In the genomic region with DNA sequence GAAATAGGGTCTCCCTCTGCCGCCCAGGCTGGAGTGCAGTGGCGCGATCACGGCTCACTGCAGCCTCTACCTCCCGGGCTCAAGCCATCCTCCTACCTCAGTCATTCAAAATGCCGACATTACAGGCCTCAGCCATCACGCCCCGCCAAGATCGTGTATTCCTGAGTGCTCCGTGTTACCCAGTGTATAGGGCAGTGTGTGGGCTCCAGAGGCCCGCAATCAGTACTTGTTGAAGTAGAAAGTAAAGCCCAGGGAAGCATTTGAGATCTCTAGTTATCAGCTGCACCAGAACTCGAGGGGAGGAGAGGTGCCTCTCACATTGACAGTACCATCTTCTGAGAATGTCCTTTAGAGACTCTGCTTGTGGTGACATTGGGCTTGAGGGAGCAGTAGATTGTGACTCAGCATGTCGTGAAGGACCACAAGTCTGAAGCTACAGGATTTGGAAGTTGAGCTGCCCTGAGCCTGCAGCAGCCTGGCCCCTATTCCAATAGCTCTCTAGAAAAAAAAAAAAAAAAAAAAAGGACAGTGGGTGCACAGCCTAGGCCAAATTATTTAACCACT, we compare ENCODE assay signal across 1 cellular context.
TF ChIP-seq lines count a peak whose summit lies in the region.

No MANE protein-coding gene starts in this region.

TF ChIP-seq in K562, 482 proteins besides CTCF, POLR2A, EP300 and RAD21 (continued from another document and continues in another):
- peak; percentile 20; the same call in 1 of the 2 replicates for TF ChIP-seq NFE2L1 (tag; IDR thresholded peaks at IDR 0.05; ENCODE audit: borderline replicate concordance, low read depth)
- TF ChIP-seq SMAD3 (CRISPR knock-in tag; conservative IDR thresholded peaks at IDR 0.05) = no peak
- TF ChIP-seq CCNT2 (IDR thresholded peaks at IDR 0.05; ENCODE audit: borderline replicate concordance, extremely low read depth, insufficient read length, low read depth, low read length) = peak; percentile 70
- TF ChIP-seq ZNF263 (CRISPR knock-in tag; IDR thresholded peaks at IDR 0.05; ENCODE audit: borderline replicate concordance) = 0 out of 2 replicates have a peak, but pooled peaks have one; percentile 12
- no peak for TF ChIP-seq PHF20 (IDR thresholded peaks at IDR 0.05; ENCODE audit: partially characterized antibody)
- TF ChIP-seq ARNT (IDR thresholded peaks at IDR 0.05) = peak in 1 of 2 experiments; percentile 35; a peak in 1 of 4 replicates
- TF ChIP-seq, protein P1, sequence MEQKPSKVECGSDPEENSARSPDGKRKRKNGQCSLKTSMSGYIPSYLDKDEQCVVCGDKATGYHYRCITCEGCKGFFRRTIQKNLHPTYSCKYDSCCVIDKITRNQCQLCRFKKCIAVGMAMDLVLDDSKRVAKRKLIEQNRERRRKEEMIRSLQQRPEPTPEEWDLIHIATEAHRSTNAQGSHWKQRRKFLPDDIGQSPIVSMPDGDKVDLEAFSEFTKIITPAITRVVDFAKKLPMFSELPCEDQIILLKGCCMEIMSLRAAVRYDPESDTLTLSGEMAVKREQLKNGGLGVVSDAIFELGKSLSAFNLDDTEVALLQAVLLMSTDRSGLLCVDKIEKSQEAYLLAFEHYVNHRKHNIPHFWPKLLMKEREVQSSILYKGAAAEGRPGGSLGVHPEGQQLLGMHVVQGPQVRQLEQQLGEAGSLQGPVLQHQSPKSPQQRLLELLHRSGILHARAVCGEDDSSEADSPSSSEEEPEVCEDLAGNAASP (IDR thresholded peaks at IDR 0.05) = no peak
- TF ChIP-seq ZBED1 (IDR thresholded peaks at IDR 0.05) = peak; percentile 93
- TF ChIP-seq MAFF (IDR thresholded peaks at IDR 0.05; ENCODE audit: low read length) = peak; percentile 90
- TF ChIP-seq HDAC2 (IDR thresholded peaks at IDR 0.05) = peak; percentile 95
- TF ChIP-seq, protein P2, sequence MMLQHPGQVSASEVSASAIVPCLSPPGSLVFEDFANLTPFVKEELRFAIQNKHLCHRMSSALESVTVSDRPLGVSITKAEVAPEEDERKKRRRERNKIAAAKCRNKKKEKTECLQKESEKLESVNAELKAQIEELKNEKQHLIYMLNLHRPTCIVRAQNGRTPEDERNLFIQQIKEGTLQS (IDR thresholded peaks at IDR 0.05) = peak; percentile 37; the same call in 1 of the 2 replicates
- TF ChIP-seq, protein P2 (CRISPR knock-in tag; conservative IDR thresholded peaks at IDR 0.05) = no peak
- peak; percentile 73 for TF ChIP-seq FOSL1 (tag; conservative IDR thresholded peaks at IDR 0.05)
- TF ChIP-seq, protein P3, sequence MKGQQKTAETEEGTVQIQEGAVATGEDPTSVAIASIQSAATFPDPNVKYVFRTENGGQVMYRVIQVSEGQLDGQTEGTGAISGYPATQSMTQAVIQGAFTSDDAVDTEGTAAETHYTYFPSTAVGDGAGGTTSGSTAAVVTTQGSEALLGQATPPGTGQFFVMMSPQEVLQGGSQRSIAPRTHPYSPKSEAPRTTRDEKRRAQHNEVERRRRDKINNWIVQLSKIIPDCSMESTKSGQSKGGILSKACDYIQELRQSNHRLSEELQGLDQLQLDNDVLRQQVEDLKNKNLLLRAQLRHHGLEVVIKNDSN (CRISPR knock-in tag; IDR thresholded peaks at IDR 0.05) = no peak
- TF ChIP-seq ZNF766 (CRISPR knock-in tag; conservative IDR thresholded peaks at IDR 0.05) = no peak
- TF ChIP-seq COPS2 (conservative IDR thresholded peaks at IDR 0.05) = no peak
- TF ChIP-seq TGIF2 (CRISPR knock-in tag; IDR thresholded peaks at IDR 0.05) = no peak
- TF ChIP-seq MCM3 (IDR thresholded peaks at IDR 0.05) = no peak
- TF ChIP-seq, protein P4, sequence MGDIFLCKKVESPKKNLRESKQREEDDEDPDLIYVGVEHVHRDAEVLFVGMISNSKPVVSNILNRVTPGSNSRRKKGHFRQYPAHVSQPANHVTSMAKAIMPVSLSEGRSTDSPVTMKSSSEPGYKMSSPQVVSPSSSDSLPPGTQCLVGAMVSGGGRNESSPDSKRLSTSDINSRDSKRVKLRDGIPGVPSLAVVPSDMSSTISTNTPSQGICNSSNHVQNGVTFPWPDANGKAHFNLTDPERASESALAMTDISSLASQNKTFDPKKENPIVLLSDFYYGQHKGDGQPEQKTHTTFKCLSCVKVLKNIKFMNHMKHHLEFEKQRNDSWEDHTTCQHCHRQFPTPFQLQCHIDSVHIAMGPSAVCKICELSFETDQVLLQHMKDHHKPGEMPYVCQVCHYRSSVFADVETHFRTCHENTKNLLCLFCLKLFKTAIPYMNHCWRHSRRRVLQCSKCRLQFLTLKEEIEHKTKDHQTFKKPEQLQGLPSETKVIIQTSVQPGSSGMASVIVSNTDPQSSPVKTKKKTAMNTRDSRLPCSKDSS (IDR thresholded peaks at IDR 0.05; ENCODE audit: low read depth, partially characterized antibody) = no peak
- no peak for TF ChIP-seq ZNF717 (CRISPR knock-in tag; IDR thresholded peaks at IDR 0.05)
- 0 out of 2 replicates have a peak, but pooled peaks have one; percentile 29 for TF ChIP-seq MBD2 (IDR thresholded peaks at IDR 0.05; ENCODE audit: borderline replicate concordance, low read depth)
- TF ChIP-seq, protein P5, sequence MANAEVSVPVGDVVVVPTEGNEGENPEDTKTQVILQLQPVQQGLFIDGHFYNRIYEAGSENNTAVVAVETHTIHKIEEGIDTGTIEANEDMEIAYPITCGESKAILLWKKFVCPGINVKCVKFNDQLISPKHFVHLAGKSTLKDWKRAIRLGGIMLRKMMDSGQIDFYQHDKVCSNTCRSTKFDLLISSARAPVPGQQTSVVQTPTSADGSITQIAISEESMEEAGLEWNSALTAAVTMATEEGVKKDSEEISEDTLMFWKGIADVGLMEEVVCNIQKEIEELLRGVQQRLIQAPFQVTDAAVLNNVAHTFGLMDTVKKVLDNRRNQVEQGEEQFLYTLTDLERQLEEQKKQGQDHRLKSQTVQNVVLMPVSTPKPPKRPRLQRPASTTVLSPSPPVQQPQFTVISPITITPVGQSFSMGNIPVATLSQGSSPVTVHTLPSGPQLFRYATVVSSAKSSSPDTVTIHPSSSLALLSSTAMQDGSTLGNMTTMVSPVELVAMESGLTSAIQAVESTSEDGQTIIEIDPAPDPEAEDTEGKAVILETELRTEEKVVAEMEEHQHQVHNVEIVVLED (CRISPR knock-in tag; IDR thresholded peaks at IDR 0.05) = 0 out of 2 replicates have a peak, but pooled peaks have one; percentile 13
- peak; percentile 87 for TF ChIP-seq KLF16 (IDR thresholded peaks at IDR 0.05)
- no peak for TF ChIP-seq KHSRP (IDR thresholded peaks at IDR 0.05)
- TF ChIP-seq NR1H2 (CRISPR knock-in tag; IDR thresholded peaks at IDR 0.05) = no peak
- no peak; the same call in 1 of the 2 replicates for TF ChIP-seq TRIM28 (IDR thresholded peaks at IDR 0.05)
- peak; percentile 95 for TF ChIP-seq TCF3 (CRISPR knock-in tag; IDR thresholded peaks at IDR 0.05)
- TF ChIP-seq ZNF75A (CRISPR knock-in tag; IDR thresholded peaks at IDR 0.05) = no peak
- TF ChIP-seq TBL1XR1 (IDR thresholded peaks at IDR 0.05; ENCODE audit: low read length in 2 of 2) = peak in 1 of 2 experiments; percentile 65; a peak in 2 of 4 replicates
- no peak for TF ChIP-seq MTA1 (IDR thresholded peaks at IDR 0.05; ENCODE audit: borderline replicate concordance)
- TF ChIP-seq, protein P6, sequence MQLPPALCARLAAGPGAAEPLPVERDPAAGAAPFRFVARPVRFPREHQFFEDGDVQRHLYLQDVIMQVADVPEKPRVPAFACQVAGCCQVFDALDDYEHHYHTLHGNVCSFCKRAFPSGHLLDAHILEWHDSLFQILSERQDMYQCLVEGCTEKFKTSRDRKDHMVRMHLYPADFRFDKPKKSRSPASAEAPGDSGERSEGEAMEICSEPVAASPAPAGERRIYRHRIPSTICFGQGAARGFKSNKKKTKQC (CRISPR knock-in tag; IDR thresholded peaks at IDR 0.05) = no peak
- no peak for TF ChIP-seq ZNF133 (CRISPR knock-in tag; IDR thresholded peaks at IDR 0.05)
- no peak for TF ChIP-seq XRCC3 (IDR thresholded peaks at IDR 0.05)
- TF ChIP-seq FOXM1 (IDR thresholded peaks at IDR 0.05; ENCODE audit: low read depth) = no peak
- no peak for TF ChIP-seq FOXM1 (CRISPR knock-in tag; IDR thresholded peaks at IDR 0.05; ENCODE audit: low read depth)
- peak; percentile 79 for TF ChIP-seq MTA2 (IDR thresholded peaks at IDR 0.05; ENCODE audit: low read depth)
- no peak for TF ChIP-seq ZNF431 (CRISPR knock-in tag; IDR thresholded peaks at IDR 0.05)
- no peak for TF ChIP-seq ZNF347 (CRISPR knock-in tag; IDR thresholded peaks at IDR 0.05; ENCODE audit: low read depth)
- TF ChIP-seq ZNF354B (CRISPR knock-in tag; IDR thresholded peaks at IDR 0.05) = no peak
- peak; percentile 50 for TF ChIP-seq TAF1 (IDR thresholded peaks at IDR 0.05; ENCODE audit: control insufficient read depth, extremely low read depth, insufficient read depth, low read length, severe bottlenecking)
- TF ChIP-seq ZNF696 (CRISPR knock-in tag; conservative IDR thresholded peaks at IDR 0.05) = no peak
- TF ChIP-seq, protein P7, sequence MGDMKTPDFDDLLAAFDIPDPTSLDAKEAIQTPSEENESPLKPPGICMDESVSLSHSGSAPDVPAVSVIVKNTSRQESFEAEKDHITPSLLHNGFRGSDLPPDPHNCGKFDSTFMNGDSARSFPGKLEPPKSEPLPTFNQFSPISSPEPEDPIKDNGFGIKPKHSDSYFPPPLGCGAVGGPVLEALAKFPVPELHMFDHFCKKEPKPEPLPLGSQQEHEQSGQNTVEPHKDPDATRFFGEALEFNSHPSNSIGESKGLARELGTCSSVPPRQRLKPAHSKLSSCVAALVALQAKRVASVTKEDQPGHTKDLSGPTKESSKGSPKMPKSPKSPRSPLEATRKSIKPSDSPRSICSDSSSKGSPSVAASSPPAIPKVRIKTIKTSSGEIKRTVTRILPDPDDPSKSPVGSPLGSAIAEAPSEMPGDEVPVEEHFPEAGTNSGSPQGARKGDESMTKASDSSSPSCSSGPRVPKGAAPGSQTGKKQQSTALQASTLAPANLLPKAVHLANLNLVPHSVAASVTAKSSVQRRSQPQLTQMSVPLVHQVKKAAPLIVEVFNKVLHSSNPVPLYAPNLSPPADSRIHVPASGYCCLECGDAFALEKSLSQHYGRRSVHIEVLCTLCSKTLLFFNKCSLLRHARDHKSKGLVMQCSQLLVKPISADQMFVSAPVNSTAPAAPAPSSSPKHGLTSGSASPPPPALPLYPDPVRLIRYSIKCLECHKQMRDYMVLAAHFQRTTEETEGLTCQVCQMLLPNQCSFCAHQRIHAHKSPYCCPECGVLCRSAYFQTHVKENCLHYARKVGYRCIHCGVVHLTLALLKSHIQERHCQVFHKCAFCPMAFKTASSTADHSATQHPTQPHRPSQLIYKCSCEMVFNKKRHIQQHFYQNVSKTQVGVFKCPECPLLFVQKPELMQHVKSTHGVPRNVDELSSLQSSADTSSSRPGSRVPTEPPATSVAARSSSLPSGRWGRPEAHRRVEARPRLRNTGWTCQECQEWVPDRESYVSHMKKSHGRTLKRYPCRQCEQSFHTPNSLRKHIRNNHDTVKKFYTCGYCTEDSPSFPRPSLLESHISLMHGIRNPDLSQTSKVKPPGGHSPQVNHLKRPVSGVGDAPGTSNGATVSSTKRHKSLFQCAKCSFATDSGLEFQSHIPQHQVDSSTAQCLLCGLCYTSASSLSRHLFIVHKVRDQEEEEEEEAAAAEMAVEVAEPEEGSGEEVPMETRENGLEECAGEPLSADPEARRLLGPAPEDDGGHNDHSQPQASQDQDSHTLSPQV (IDR thresholded peaks at IDR 0.05) = peak; percentile 53; the same call in 1 of the 2 replicates
- TF ChIP-seq ZNF253 (CRISPR knock-in tag; conservative IDR thresholded peaks at IDR 0.05) = no peak
- TF ChIP-seq TEAD1 (CRISPR knock-in tag; IDR thresholded peaks at IDR 0.05) = 0 out of 4 replicates have a peak, but pooled peaks of 1 of the 2 experiments have one; percentile 25
- TF ChIP-seq TAF9B (IDR thresholded peaks at IDR 0.05; ENCODE audit: partially characterized antibody) = peak; percentile 31
- TF ChIP-seq, protein P8, sequence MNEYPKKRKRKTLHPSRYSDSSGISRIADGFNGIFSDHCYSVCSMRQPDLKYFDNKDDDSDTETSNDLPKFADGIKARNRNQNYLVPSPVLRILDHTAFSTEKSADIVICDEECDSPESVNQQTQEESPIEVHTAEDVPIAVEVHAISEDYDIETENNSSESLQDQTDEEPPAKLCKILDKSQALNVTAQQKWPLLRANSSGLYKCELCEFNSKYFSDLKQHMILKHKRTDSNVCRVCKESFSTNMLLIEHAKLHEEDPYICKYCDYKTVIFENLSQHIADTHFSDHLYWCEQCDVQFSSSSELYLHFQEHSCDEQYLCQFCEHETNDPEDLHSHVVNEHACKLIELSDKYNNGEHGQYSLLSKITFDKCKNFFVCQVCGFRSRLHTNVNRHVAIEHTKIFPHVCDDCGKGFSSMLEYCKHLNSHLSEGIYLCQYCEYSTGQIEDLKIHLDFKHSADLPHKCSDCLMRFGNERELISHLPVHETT (CRISPR knock-in tag; conservative IDR thresholded peaks at IDR 0.05 in 1 of 2, IDR thresholded peaks at IDR 0.05 in 1 of 2) = 0 out of 4 replicates have a peak, but pooled peaks of 1 of the 2 experiments have one; percentile 27
- no peak for TF ChIP-seq NCOA2 (IDR thresholded peaks at IDR 0.05; ENCODE audit: partially characterized antibody in 2 of 2)
- peak; percentile 48 for TF ChIP-seq ATF7 (IDR thresholded peaks at IDR 0.05)
- 0 out of 4 replicates have a peak, but pooled peaks have one; percentile 19 to 24 for TF ChIP-seq NRF1 (conservative IDR thresholded peaks at IDR 0.05 in 1 of 2, IDR thresholded peaks at IDR 0.05 in 1 of 2)
- TF ChIP-seq, protein P9, sequence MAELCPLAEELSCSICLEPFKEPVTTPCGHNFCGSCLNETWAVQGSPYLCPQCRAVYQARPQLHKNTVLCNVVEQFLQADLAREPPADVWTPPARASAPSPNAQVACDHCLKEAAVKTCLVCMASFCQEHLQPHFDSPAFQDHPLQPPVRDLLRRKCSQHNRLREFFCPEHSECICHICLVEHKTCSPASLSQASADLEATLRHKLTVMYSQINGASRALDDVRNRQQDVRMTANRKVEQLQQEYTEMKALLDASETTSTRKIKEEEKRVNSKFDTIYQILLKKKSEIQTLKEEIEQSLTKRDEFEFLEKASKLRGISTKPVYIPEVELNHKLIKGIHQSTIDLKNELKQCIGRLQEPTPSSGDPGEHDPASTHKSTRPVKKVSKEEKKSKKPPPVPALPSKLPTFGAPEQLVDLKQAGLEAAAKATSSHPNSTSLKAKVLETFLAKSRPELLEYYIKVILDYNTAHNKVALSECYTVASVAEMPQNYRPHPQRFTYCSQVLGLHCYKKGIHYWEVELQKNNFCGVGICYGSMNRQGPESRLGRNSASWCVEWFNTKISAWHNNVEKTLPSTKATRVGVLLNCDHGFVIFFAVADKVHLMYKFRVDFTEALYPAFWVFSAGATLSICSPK (IDR thresholded peaks at IDR 0.05; ENCODE audit: borderline replicate concordance) = no peak
- TF ChIP-seq BRD4 (IDR thresholded peaks at IDR 0.05) = no peak
- no peak for TF ChIP-seq RHOXF2B (CRISPR knock-in tag; conservative IDR thresholded peaks at IDR 0.05)
- peak; percentile 99 for TF ChIP-seq NFE2 (IDR thresholded peaks at IDR 0.05; ENCODE audit: low read depth)
- no peak for TF ChIP-seq SMARCA5 (IDR thresholded peaks at IDR 0.05)
- TF ChIP-seq NFXL1 (CRISPR knock-in tag; IDR thresholded peaks at IDR 0.05) = no peak
- TF ChIP-seq TBP (optimal IDR thresholded peaks at IDR 0.05; ENCODE audit: low read depth, low read length) = peak; percentile 43
